Comparison of ENCODE assay signal across 17 cellular contexts in genomic region chr3:26437678-26438077, GRCh38.
DNase-seq lines count a peak whose midpoint lies in the region; FAIRE-seq and TF ChIP-seq lines count a peak whose summit lies in the region.
"Had no signal": no experiment of that assay in that cellular context is flagged by ENCODE, and none has a peak within 500 bp of the region (broad histone marks: within the 10 kb centered on the region; RNA-seq: fewer than 3 reads in every experiment).

No MANE protein-coding gene starts in this region.

- H3K27me3 ChIP-seq in mesenchymal stem cell (ENCODE audit: control insufficient read depth in 1 of 2, insufficient read depth in 1 of 2, low read length in 2 of 2) = no peaks in the 10 kb centered on the region
- no peaks in the 10 kb centered on the region for H3K27me3 ChIP-seq in right atrium auricular region
- H3K27me3 ChIP-seq: transverse colon had no signal

- no peak overlapping the region for H3K4ac ChIP-seq in mesenchymal stem cell (ENCODE audit: low read depth in 1 of 2, low read length in 2 of 2)

- H4K8ac ChIP-seq in mesenchymal stem cell (ENCODE audit: low read length) = no peak overlapping the region

- H2BK12ac ChIP-seq in mesenchymal stem cell (ENCODE audit: low read length in 2 of 2) = no peak overlapping the region

- no peak overlapping the region for H4K91ac ChIP-seq in mesenchymal stem cell (ENCODE audit: low read length)

- H2AFZ ChIP-seq in mesenchymal stem cell (ENCODE audit: low read depth, low read length) = no peak overlapping the region

- no peak overlapping the region for H3K14ac ChIP-seq in mesenchymal stem cell (ENCODE audit: low read length in 2 of 2)

- DNase-seq in ACHN = peak; percentile 65
- DNase-seq in M059J (ENCODE audit: low read depth) = peak; percentile 73
- DNase-seq in epithelial cell of esophagus (ENCODE audit: low read depth) = peak; percentile 92
- DNase-seq in mesenchymal stem cell = peak; percentile 87
- DNase-seq in CD1c-positive myeloid dendritic cell (ENCODE audit: extremely low spot score) = no peak
- DNase-seq in stimulated activated CD4-positive, alpha-beta T cell treated with anti-CD3 and anti-CD28 coated beads, Interleukin-4, amount 100 ng/mL, for 4 hours = no peak
- no peak for DNase-seq in GM12891 (ENCODE audit: insufficient read length, low spot score)
- no peak for DNase-seq in right atrium auricular region (ENCODE audit: low spot score)
- DNase-seq: activated gamma-delta T cell; anterior cingulate cortex; NCI-H1436; right cardiac atrium; SHP77; stimulated activated CD4-positive, alpha-beta T cell treated with anti-CD3 and anti-CD28 coated beads, Interleukin-4, amount 100 ng/mL, for 24 hours; transverse colon had no signal

- peaks cover 24% of the 10 kb centered on the region for H3K9me3 ChIP-seq in mesenchymal stem cell (ENCODE audit: control insufficient read depth, low read length)
- H3K9me3 ChIP-seq in right atrium auricular region = no peaks in the 10 kb centered on the region

- H3K18ac ChIP-seq in mesenchymal stem cell (ENCODE audit: low read depth in 1 of 2, low read length in 2 of 2) = no peak overlapping the region

- H3K27ac ChIP-seq in mesenchymal stem cell (ENCODE audit: low read length, poor library complexity, severe bottlenecking) (peak overlapping the region; percentile 93), right atrium auricular region (no peak overlapping the region)
- H3K27ac ChIP-seq: KMS-11, transverse colon had no signal

- no peak for FAIRE-seq in GM12891 (lab: Jason Lieb, UNC)

- H3K4me1 ChIP-seq in mesenchymal stem cell (ENCODE audit: control insufficient read depth, insufficient read depth, low read depth, low read length) = no peaks in the 10 kb centered on the region
- H3K4me1 ChIP-seq in right atrium auricular region = no peaks in the 10 kb centered on the region
- H3K4me1 ChIP-seq: transverse colon had no signal

- TF ChIP-seq CTCF in epithelial cell of esophagus (IDR thresholded peaks at IDR 0.05; ENCODE audit: insufficient read depth, low read depth, low read length, missing control alignments) (no peak), right atrium auricular region (IDR thresholded peaks at IDR 0.05) (no peak)

- H3K9ac ChIP-seq in mesenchymal stem cell (ENCODE audit: low read length) = no peak overlapping the region
- H3K9ac ChIP-seq: KMS-11 had no signal

- H3K4me2 ChIP-seq in mesenchymal stem cell (ENCODE audit: low read length, poor library complexity, severe bottlenecking) = no peak overlapping the region
- H3K4me2 ChIP-seq: KMS-11 had no signal

- no peak overlapping the region for H2AK5ac ChIP-seq in mesenchymal stem cell (ENCODE audit: low read length, severe bottlenecking)

- H3K4me3 ChIP-seq in epithelial cell of esophagus (ENCODE audit: low read length) (no peak overlapping the region), mesenchymal stem cell (ENCODE audit: insufficient read depth in 1 of 2, low read depth in 1 of 2, low read length in 2 of 2) (no peak overlapping the region), right atrium auricular region (no peak overlapping the region)
- H3K4me3 ChIP-seq: lung, transverse colon had no signal

- 34% methylated on average over 4 of the region's 4 CpGs for WGBS in mesenchymal stem cell

- TF ChIP-seq POLR2A in GM12891 (IDR thresholded peaks at IDR 0.05; ENCODE audit: low read depth, low read length) = no peak

- in situ Hi-C loops in ACHN (cut with HindIII; ENCODE audit: low pct_ligation_motif_present, low pct_unique_long_range_greater_than_20kb, low sequenced_read_pairs) = no loop called here

- no peaks in the 10 kb centered on the region for H3K79me1 ChIP-seq in mesenchymal stem cell (replicated peaks; ENCODE audit: low read length, poor library complexity, severe bottlenecking)

- H3K36me3 ChIP-seq in mesenchymal stem cell (ENCODE audit: control insufficient read depth in 1 of 2, insufficient read depth in 2 of 2, low read depth in 1 of 2, low read length in 2 of 2) (no peaks in the 10 kb centered on the region), right atrium auricular region (no peaks in the 10 kb centered on the region)
- H3K36me3 ChIP-seq: transverse colon had no signal

- no peak overlapping the region for H2BK15ac ChIP-seq in mesenchymal stem cell (ENCODE audit: low read depth, poor library complexity, severe bottlenecking)

- no peak overlapping the region for H3K23ac ChIP-seq in mesenchymal stem cell (ENCODE audit: low read length in 2 of 2)

- no peak overlapping the region for H2BK120ac ChIP-seq in mesenchymal stem cell (ENCODE audit: low read depth, low read length)

- peak overlapping the region; percentile 88 for H2BK5ac ChIP-seq in mesenchymal stem cell (ENCODE audit: low read depth, low read length, poor library complexity, severe bottlenecking)

TF ChIP-seq in GM12891, 5 proteins besides CTCF, POLR2A, EP300 and RAD21:
- TF ChIP-seq POLR2AphosphoS5 (IDR thresholded peaks at IDR 0.05; ENCODE audit: low read depth, low read length) (no peak), TAF1 (IDR thresholded peaks at IDR 0.05; ENCODE audit: low read depth, low read length) (no peak), SPI1 (IDR thresholded peaks at IDR 0.05; ENCODE audit: low read depth, low read length) (no peak), PAX5 (IDR thresholded peaks at IDR 0.05; ENCODE audit: insufficient read depth, low read length, severe bottlenecking) (no peak), POU2F2 (IDR thresholded peaks at IDR 0.05; ENCODE audit: low read depth, low read length) (no peak)

Comparison
In these comparisons a context has a peak if more than half of its experiments do, and no peak if none do; other contexts are left out.
1. DNase-seq: peak in ACHN (single experiment), M059J (single experiment), epithelial cell of esophagus (single experiment) and mesenchymal stem cell (single experiment); none in CD1c-positive myeloid dendritic cell (single experiment), stimulated activated CD4-positive, alpha-beta T cell treated with anti-CD3 and anti-CD28 coated beads, Interleukin-4, amount 100 ng/mL, for 4 hours (0 of 2), GM12891 (single experiment) and right atrium auricular region (single experiment).